ENCODE assay signal across 22 cellular contexts in genomic region chr1:26082020-26082350, GRCh38. TPM values are rescaled to one million over a fixed set of nuclear protein-coding genes. Genes with fewer than 3 reads are reported as not detected.
"Had no signal": no experiment of that assay in that cellular context is flagged by ENCODE, and none has a peak within 500 bp of the region (broad histone marks: within the 10 kb centered on the region; RNA-seq: fewer than 3 reads in every experiment).

No MANE protein-coding gene starts in this region.

- H3K4me3 ChIP-seq: MG63, SJCRH30 had no signal

- DNase-seq: KBM-7, MG63, NCI-H1092, NCI-H1105 treated with DMSO at 0.1 percent for 48 hours, NCI-H1417 treated with DMSO at 0.1 percent for 48 hours, NCI-H146, NCI-H1694 treated with DMSO at 0.1 percent for 48 hours, NCI-H1930, NCI-H2081, NCI-H2107, NCI-H2227 treated with DMSO at 0.1 percent for 48 hours, NCI-H446, NCI-H510A, NCI-H524 treated with DMSO at 0.1 percent for 48 hours, NCI-H69, NCI-H774, SHP77 treated with DMSO at 0.1 percent for 48 hours had no signal

- H3K4me1 ChIP-seq: SJCRH30 had no signal

- H3K27ac ChIP-seq: HL-60, SJCRH30 had no signal

- ATAC-seq: SK-N-SH treated with all-trans-retinoic acid at 6 μM for 48 hours had no signal

- H3K9me3 ChIP-seq: MG63, SJCRH30 had no signal

- H3K27me3 ChIP-seq: MG63 had no signal

- H3K36me3 ChIP-seq: MG63, SJCRH30 had no signal

RNA-seq across cellular contexts. Expression of gene TRIM63, which starts 14.6 kb away (rescaled TPM):
- total RNA-seq: LHCN-M2, SJCRH30 had no signal
- polyA plus RNA-seq: IgD-negative memory B cell had no signal

RNA-seq across cellular contexts. Expression of gene SLC30A2, which starts 36.1 kb away (rescaled TPM):
- total RNA-seq: LHCN-M2 had no signal
- polyA plus RNA-seq: IgD-negative memory B cell had no signal
